Comparison of ENCODE assay signal across 25 cellular contexts in genomic region chr3:55339390-55339789, GRCh38.
"Had no signal": no experiment of that assay in that cellular context is flagged by ENCODE, and none has a peak within 500 bp of the region (broad histone marks: within the 10 kb centered on the region; RNA-seq: fewer than 3 reads in every experiment).

No MANE protein-coding gene starts in this region.

- H3K27me3 ChIP-seq: colonic mucosa, dorsolateral prefrontal cortex, esophagus muscularis mucosa, foreskin keratinocyte, gastrocnemius medialis, gastroesophageal sphincter, hepatocyte had no signal

- DNase-seq: colonic mucosa; cortex of kidney; dermis blood vessel endothelial cell; dorsolateral prefrontal cortex; effector CD4-positive, alpha-beta T cell; effector CD8-positive, alpha-beta T cell; effector memory CD4-positive, alpha-beta T cell; effector memory CD8-positive, alpha-beta T cell; endodermal cell; erythroblast; esophagus squamous epithelium; foreskin fibroblast; foreskin keratinocyte; foreskin melanocyte; gastrocnemius medialis; glutamatergic neuron; head of caudate nucleus; heart left ventricle; heart right ventricle had no signal

- H3K9me3 ChIP-seq: colonic mucosa, esophagus muscularis mucosa, esophagus squamous epithelium, gastrocnemius medialis, gastroesophageal sphincter, heart left ventricle, heart right ventricle had no signal

- H3K36me3 ChIP-seq: colonic mucosa, esophagus muscularis mucosa, esophagus squamous epithelium, gastrocnemius medialis, gastroesophageal sphincter, heart left ventricle, heart right ventricle had no signal

- H3K27ac ChIP-seq: colonic mucosa, coronary artery, dorsolateral prefrontal cortex, epithelial cell of prostate, esophagus muscularis mucosa, esophagus squamous epithelium, foreskin keratinocyte, gastrocnemius medialis, gastroesophageal sphincter, heart left ventricle, heart right ventricle, hepatocyte had no signal

- ATAC-seq: effector memory CD8-positive, alpha-beta T cell; esophagus mucosa; foreskin keratinocyte; gastrocnemius medialis; gastroesophageal sphincter; heart left ventricle; heart right ventricle had no signal

- H3K4me2 ChIP-seq: hepatocyte had no signal

- H3K79me2 ChIP-seq: hepatocyte had no signal

- H3K4me3 ChIP-seq: colonic mucosa, coronary artery, dorsolateral prefrontal cortex, esophagus muscularis mucosa, esophagus squamous epithelium, gastrocnemius medialis, gastroesophageal sphincter, heart left ventricle, heart right ventricle, hepatocyte had no signal

- H2AFZ ChIP-seq: hepatocyte had no signal

- H3K4me1 ChIP-seq: colonic mucosa, foreskin keratinocyte, gastrocnemius medialis, gastroesophageal sphincter, heart left ventricle, heart right ventricle had no signal
